8 cellular contexts compared by ENCODE assay signal in genomic region chr19:19865750-19866598, GRCh38. TPM values are rescaled to one million over a fixed set of nuclear protein-coding genes. Genes with fewer than 3 reads are reported as not detected.
DNase-seq lines count a peak whose midpoint lies in the region; ATAC-seq and TF ChIP-seq lines count a peak whose summit lies in the region.

TSS of gene ZNF253 (plus strand) at chr19:19865882. CDS start at chr19:19865997, 115 bp downstream.

- peaks cover 18% of the 10 kb centered on the region for H3K79me2 ChIP-seq in trophoblast cell (ENCODE audit: control insufficient read depth, insufficient read depth, low read length, poor library complexity)

- H3K27me3 ChIP-seq in adipocyte (replicated peaks; ENCODE audit: control insufficient read depth, insufficient read depth, low read length) (no peaks in the 10 kb centered on the region), heart left ventricle (peaks cover 0 to 2% (median 0%) of the 10 kb centered on the region in 9 donors), trophoblast cell (ENCODE audit: insufficient read depth, low read length) (no peaks in the 10 kb centered on the region), transverse colon (peaks cover under 1% of the 10 kb centered on the region)

- WGBS in heart left ventricle, 4 donors = 0 to 1% (median 0%) methylated on average over 30 to 43 of the region's 43 CpGs
- no CpG with 5 or more reads among the region's 43 CpGs for WGBS in trophoblast cell (ENCODE audit: extremely low coverage, insufficient coverage, insufficient read length)
- 0 to 1% methylated on average over 8 to 43 of the region's 43 CpGs for WGBS in transverse colon (ENCODE audit: low coverage in 1 of 2), 2 donors

- intact Hi-C loops in heart left ventricle (cut with DNase I) (loop anchor here in 5 of 10 donors (1.0 to 5.0 kb wide), 7 partner anchors 34 to 199 kb away; partner anchors contain the start of genes ZNF506 (in 3 of the 5), ZNF93 (in 3 of the 5) and ZNF101 (in 1 of the 5)), transverse colon (cut with DNase I; ENCODE audit: low total_unique reads) (no loop called here)

- peak within 1 kb of the TSS; percentile 47 for H2BK5ac ChIP-seq in trophoblast cell (ENCODE audit: low read depth, low read length, poor library complexity)

- H3K4me3 ChIP-seq in adipocyte (ENCODE audit: low read length) (peak within 1 kb of the TSS; percentile 95), heart left ventricle (peak within 1 kb of the TSS; percentile 53 to 93 (median 84)), trophoblast cell (ENCODE audit: low read depth, low read length) (peak within 1 kb of the TSS; percentile 98), transverse colon (peak within 1 kb of the TSS; percentile 57 to 83 (median 76))

- TF ChIP-seq CTCF in heart left ventricle (IDR thresholded peaks at IDR 0.05) (no peak), transverse colon (IDR thresholded peaks at IDR 0.05) (no peak)

- no peak within 1 kb of the TSS for H2BK12ac ChIP-seq in trophoblast cell (ENCODE audit: low read length)

- H3K36me3 ChIP-seq in adipocyte (ENCODE audit: control insufficient read depth, insufficient read depth, low read length, severe bottlenecking) = no peaks in the 10 kb centered on the region
- H3K36me3 ChIP-seq in heart left ventricle = no peaks in the 10 kb centered on the region
- peaks cover 0 to 1% of the 10 kb centered on the region in 2 experiments for H3K36me3 ChIP-seq in trophoblast cell (ENCODE audit: control insufficient read depth in 1 of 2, insufficient read depth in 2 of 2, low read length in 2 of 2)
- H3K36me3 ChIP-seq in transverse colon = no peaks in the 10 kb centered on the region

- peak within 1 kb of the TSS; percentile 50 for H4K12ac ChIP-seq in trophoblast cell (ENCODE audit: low read depth, low read length)

- peak within 1 kb of the TSS; percentile 86 for H4K91ac ChIP-seq in trophoblast cell (ENCODE audit: low read depth, low read length)

- peaks cover 35% of the 10 kb centered on the region for H3K9me3 ChIP-seq in adipocyte (ENCODE audit: control insufficient read depth, low read length)
- H3K9me3 ChIP-seq in heart left ventricle = peaks cover 0 to 13% (median 0%) of the 10 kb centered on the region in 12 donors
- H3K9me3 ChIP-seq in trophoblast cell (ENCODE audit: insufficient read depth, low read depth, low read length) = peaks cover 2% of the 10 kb centered on the region
- H3K9me3 ChIP-seq in transverse colon = peaks cover 3 to 5% of the 10 kb centered on the region in 2 donors

- peak within 1 kb of the TSS; percentile 94 for H4K8ac ChIP-seq in trophoblast cell (ENCODE audit: low read depth, low read length)

- ATAC-seq in HG02678 (IDR thresholded peaks at IDR 0.05; ENCODE audit: unreplicated experiment) (peak; percentile 96), heart left ventricle (peak; percentile 99 to 100 (median 99))

- H2BK120ac ChIP-seq in trophoblast cell (ENCODE audit: insufficient read depth, low read length, poor library complexity) = peak within 1 kb of the TSS; percentile 12

- peak within 1 kb of the TSS; percentile 80 for H2AFZ ChIP-seq in trophoblast cell (ENCODE audit: insufficient read depth, low read length, poor library complexity)

- peak within 1 kb of the TSS; percentile 80 for H3K14ac ChIP-seq in trophoblast cell (ENCODE audit: low read length)

- H3K4ac ChIP-seq in trophoblast cell (ENCODE audit: low read depth, low read length) = peak within 1 kb of the TSS; percentile 44

- H3K27ac ChIP-seq in heart left ventricle = peak within 1 kb of the TSS; percentile 80 to 97 (median 94)
- H3K27ac ChIP-seq in trophoblast cell (ENCODE audit: low read depth, low read length) = peak within 1 kb of the TSS; percentile 95
- H3K27ac ChIP-seq in transverse colon = peak within 1 kb of the TSS; percentile 90 to 98 (median 94)

- H3K18ac ChIP-seq in trophoblast cell (ENCODE audit: low read length) = peak within 1 kb of the TSS; percentile 62

- H3K9ac ChIP-seq in adipocyte (ENCODE audit: low read length) = peak within 1 kb of the TSS; percentile 93
- peak within 1 kb of the TSS; percentile 100 for H3K9ac ChIP-seq in trophoblast cell (ENCODE audit: low read length)

- H3K4me2 ChIP-seq in trophoblast cell (ENCODE audit: low read length) = peak within 1 kb of the TSS; percentile 86

- DNase-seq in NCI-H1417 treated with DMSO at 0.1 percent for 48 hours (lab: John Stamatoyannopoulos, UW) = peak; percentile 86
- peak; percentile 93 for DNase-seq in T follicular helper cell (ENCODE audit: low read depth)
- peak; percentile 99 for DNase-seq in adipocyte (ENCODE audit: low read depth)
- peak; percentile 97 to 99 (median 98) for DNase-seq in heart left ventricle
- peak; percentile 97 to 99 for DNase-seq in trophoblast cell
- peak; percentile 97 for DNase-seq in transverse colon

- in situ Hi-C loops in transverse colon (cut with MboI; ENCODE audit: low pct_ligation_motif_present in 1 of 4, low pct_unique_long_range_greater_than_20kb in 1 of 4, low sequenced_read_pairs in 3 of 4) = no loop called here

- TF ChIP-seq POLR2A in GM10847 (IDR thresholded peaks at IDR 0.05; ENCODE audit: extremely low read depth, insufficient read length) (peak; percentile 65), heart left ventricle (IDR thresholded peaks at IDR 0.05) (peak; percentile 74 to 95), transverse colon (IDR thresholded peaks at IDR 0.05) (peak; percentile 95)

- peak within 1 kb of the TSS; percentile 81 for H2AK5ac ChIP-seq in trophoblast cell (ENCODE audit: low read length)

- no peak for TF ChIP-seq EP300 in transverse colon (IDR thresholded peaks at IDR 0.05; ENCODE audit: low read depth)

- H3K79me1 ChIP-seq in trophoblast cell (ENCODE audit: low read length) = peaks cover 7% of the 10 kb centered on the region

- no peaks in the 10 kb centered on the region for H3K4me1 ChIP-seq in adipocyte (ENCODE audit: control insufficient read depth, insufficient read depth, low read length)
- H3K4me1 ChIP-seq in heart left ventricle = peaks cover 0 to 42% (median 26%) of the 10 kb centered on the region in 12 donors
- peaks cover 0 to 4% of the 10 kb centered on the region in 2 experiments for H3K4me1 ChIP-seq in trophoblast cell (ENCODE audit: control insufficient read depth in 1 of 2, insufficient read depth in 2 of 2, low read length in 2 of 2)
- H3K4me1 ChIP-seq in transverse colon = peaks cover 2 to 23% (median 12%) of the 10 kb centered on the region in 4 donors

- H3K23ac ChIP-seq in trophoblast cell (ENCODE audit: low read length) = peak within 1 kb of the TSS; percentile 96

RNA-seq across cellular contexts. Expression of gene ZNF253, which starts in this region (rescaled TPM):
- total RNA-seq in heart left ventricle = 10 to 100 TPM in 2 of 9 donors, 1 to 10 TPM in 7; 5.6 to 16.6 (median 8.1) TPM
- 1 to 10 TPM; 3.8 to 5.5 TPM for polyA plus RNA-seq in heart left ventricle
- polyA plus RNA-seq in trophoblast cell (2013) = 15.2 and 15.4 TPM in 2 replicates
- total RNA-seq in transverse colon = 10 to 100 TPM in 3 of 4 donors, 1 to 10 TPM in 1; 3.7 to 41.6 (median 12.6) TPM

Comparison
In these comparisons a context has a peak if more than half of its experiments do, and no peak if none do; other contexts are left out.
1. Peak in every context shown above with its lines: DNase-seq, ATAC-seq, H3K4me3 ChIP-seq and H3K27ac ChIP-seq.